ENCODE assay signal across 10 cellular contexts in the genomic region with DNA sequence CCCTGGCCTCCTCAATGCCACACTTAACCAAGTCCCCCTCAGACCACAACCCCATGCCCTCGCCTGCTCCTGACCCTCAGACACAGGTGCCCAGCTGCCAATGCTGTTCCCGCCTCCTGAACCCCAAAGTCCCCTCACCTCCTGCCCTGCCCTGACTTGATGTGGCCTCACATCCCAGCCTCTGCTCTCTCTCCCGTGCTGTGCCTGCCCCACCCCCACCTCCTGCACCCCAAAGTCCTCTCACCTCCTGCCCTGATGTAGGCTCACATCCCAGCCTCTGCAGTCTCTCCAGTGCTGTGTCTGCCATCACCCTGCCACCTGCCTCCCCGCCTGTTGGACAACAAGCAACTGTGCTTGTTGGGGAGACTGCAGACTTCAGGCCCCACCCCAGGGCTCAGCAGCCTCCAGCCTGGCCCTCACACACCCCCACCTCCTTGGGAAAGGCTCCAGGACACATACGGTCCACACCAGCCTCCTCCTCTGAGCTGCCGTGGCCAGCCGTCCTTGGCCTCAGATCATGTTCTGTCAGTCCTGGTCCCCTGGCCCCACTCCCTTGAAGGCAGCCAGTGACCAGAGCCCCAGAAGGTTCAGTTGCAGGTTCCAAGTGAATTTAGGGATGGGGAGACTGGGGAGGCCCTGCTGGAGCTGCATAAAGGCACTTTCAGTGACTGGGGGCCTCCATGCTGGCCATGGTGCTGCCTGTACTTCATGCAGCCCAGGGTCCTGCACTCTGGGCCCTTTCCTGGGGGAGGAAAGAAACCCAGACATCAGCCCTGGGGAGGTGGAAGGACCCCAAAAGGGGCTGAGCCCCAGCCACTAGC. TPM values are rescaled to one million over a fixed set of nuclear protein-coding genes. Genes with fewer than 3 reads are reported as not detected.
DNase-seq lines count a peak whose midpoint lies in the region; ATAC-seq and TF ChIP-seq lines count a peak whose summit lies in the region.
"Had no signal": no experiment of that assay in that cellular context is flagged by ENCODE, and none has a peak within 500 bp of the region (broad histone marks: within the 10 kb centered on the region; RNA-seq: fewer than 3 reads in every experiment).

No MANE protein-coding gene starts in this region.

- no peak overlapping the region for H2BK15ac ChIP-seq in neuronal stem cell (ENCODE audit: low read length)

- peaks cover 2% of the 10 kb centered on the region for H3K79me1 ChIP-seq in neuronal stem cell (ENCODE audit: low read depth, low read length)

- H3K36me3 ChIP-seq in H7 (replicated peaks; ENCODE audit: control insufficient read depth, insufficient read depth, low read length) (no peaks in the 10 kb centered on the region), RWPE2 (ENCODE audit: low read depth) (no peaks in the 10 kb centered on the region), neuronal stem cell (replicated peaks in 1 of 2; ENCODE audit: control insufficient read depth in 2 of 2, insufficient read depth in 2 of 2, low read length in 2 of 2) (no peaks in the 10 kb centered on the region), testis (ENCODE audit: low read depth, missing control alignments) (no peaks in the 10 kb centered on the region)

- H3K27ac ChIP-seq in RWPE2 (ENCODE audit: poor library complexity, severe bottlenecking), result no peak overlapping the region
- no peak overlapping the region for H3K27ac ChIP-seq in neuronal stem cell (replicated peaks; ENCODE audit: low read length)
- H3K27ac ChIP-seq in testis, result no peak overlapping the region
- H3K27ac ChIP-seq: A549 had no signal

- H3K9me3 ChIP-seq in RWPE2 (ENCODE audit: severe bottlenecking) (no peaks in the 10 kb centered on the region), neuronal stem cell (replicated peaks in 1 of 2; ENCODE audit: control insufficient read depth in 2 of 2, insufficient read depth in 1 of 2, low read depth in 1 of 2, low read length in 2 of 2) (peaks cover 0 to 2% of the 10 kb centered on the region in 2 donors), testis (no peaks in the 10 kb centered on the region)
- H3K9me3 ChIP-seq: A549 had no signal

- H3K23ac ChIP-seq in neuronal stem cell (ENCODE audit: low read depth, low read length, poor library complexity), result peak overlapping the region; percentile 58

- ATAC-seq in RWPE2 (ENCODE audit: low read depth), result no peak

- peak; percentile 58 for DNase-seq in H7
- DNase-seq in RWPE2 (ENCODE audit: low spot score), result peak; percentile 84
- no peak for DNase-seq in neuronal stem cell (ENCODE audit: low spot score)
- DNase-seq in globus pallidus (ENCODE audit: low spot score), result no peak
- DNase-seq in iPS-NIHi7 (ENCODE audit: extremely low spot score), result no peak
- DNase-seq in testis, result no peak
- DNase-seq: DMS 273 treated with DMSO at 0.1 percent for 48 hours had no signal

- peak overlapping the region; percentile 49 for H3K18ac ChIP-seq in neuronal stem cell (ENCODE audit: low read length)

- H3K9ac ChIP-seq in neuronal stem cell (ENCODE audit: low read depth, low read length, poor library complexity), result no peak overlapping the region

- peak overlapping the region; percentile 24 for H4K8ac ChIP-seq in neuronal stem cell (ENCODE audit: low read depth, low read length)

- peak overlapping the region; percentile 65 for H2AK5ac ChIP-seq in neuronal stem cell (ENCODE audit: low read depth, low read length)

- no peak for TF ChIP-seq POLR2A in testis (IDR thresholded peaks at IDR 0.05)

- H2BK12ac ChIP-seq in neuronal stem cell (ENCODE audit: low read length), result no peak overlapping the region

- H3K4me2 ChIP-seq in neuronal stem cell (ENCODE audit: insufficient read depth, low read length, poor library complexity, severe bottlenecking), result no peak overlapping the region

- TF ChIP-seq CTCF in RWPE2 (IDR thresholded peaks at IDR 0.05; ENCODE audit: poor library complexity, severe bottlenecking), result no peak
- TF ChIP-seq CTCF in testis (IDR thresholded peaks at IDR 0.05), result no peak

- H2BK5ac ChIP-seq in neuronal stem cell (ENCODE audit: low read length), result peak overlapping the region; percentile 60

- H3K27me3 ChIP-seq in H7 (ENCODE audit: control insufficient read depth, insufficient read depth, low read length), result no peaks in the 10 kb centered on the region
- peaks cover 4% of the 10 kb centered on the region for H3K27me3 ChIP-seq in RWPE2 (ENCODE audit: insufficient read depth, poor library complexity, severe bottlenecking)
- no peaks in the 10 kb centered on the region for H3K27me3 ChIP-seq in neuronal stem cell (ENCODE audit: control insufficient read depth in 3 of 3, insufficient read depth in 3 of 3, low read depth in 1 of 3, low read length in 3 of 3)
- H3K27me3 ChIP-seq in testis, result no peaks in the 10 kb centered on the region

- intact Hi-C loops in testis (cut with DNase I; ENCODE audit: low total_unique reads), result no loop called here

- H2BK120ac ChIP-seq in neuronal stem cell (ENCODE audit: low read depth, low read length), result no peak overlapping the region

- no peak overlapping the region for H3K4me3 ChIP-seq in H7 (ENCODE audit: insufficient read depth, low read depth, low read length)
- no peak overlapping the region for H3K4me3 ChIP-seq in RWPE2 (ENCODE audit: severe bottlenecking)
- H3K4me3 ChIP-seq in neuronal stem cell (ENCODE audit: low read length in 2 of 2), result no peak overlapping the region
- H3K4me3 ChIP-seq in testis, result no peak overlapping the region
- H3K4me3 ChIP-seq: A549 had no signal

- H2AFZ ChIP-seq in neuronal stem cell (ENCODE audit: low read length), result no peak overlapping the region

- H3K4me1 ChIP-seq in RWPE2 (ENCODE audit: insufficient read depth, poor library complexity, severe bottlenecking) (peaks cover 3% of the 10 kb centered on the region), neuronal stem cell (ENCODE audit: control insufficient read depth in 2 of 2, insufficient read depth in 1 of 2, low read depth in 1 of 2, low read length in 2 of 2) (peaks cover 0 to 5% of the 10 kb centered on the region in 2 donors), testis (no peaks in the 10 kb centered on the region)

- WGBS in neuronal stem cell (ENCODE audit: extremely low coverage in 2 of 2, insufficient read length in 2 of 2, insufficient replicate concordance in 1 of 2), 2 donors, result no CpG with 5 or more reads among the region's 7 CpGs
- 72 to 82% methylated on average over 5 to 7 of the region's 7 CpGs for WGBS in testis, 2 donors

- peak overlapping the region; percentile 65 for H4K91ac ChIP-seq in neuronal stem cell (ENCODE audit: low read depth, low read length, poor library complexity)

- H3K4ac ChIP-seq in neuronal stem cell (ENCODE audit: low read length), result no peak overlapping the region

- H3K14ac ChIP-seq in neuronal stem cell (ENCODE audit: low read length), result peak overlapping the region; percentile 59

RNA-seq across cellular contexts. Expression of a gene that starts 28.4 kb away (rescaled TPM):
- 32.6 and 36.0 TPM in 2 replicates for total RNA-seq in H7 (2014; rRNA removed; shearing (Covaris generic))
- polyA plus RNA-seq in neuronal stem cell (2013, experiment 1 of 2), result 33.5 TPM
- polyA plus RNA-seq in neuronal stem cell (2013, experiment 2 of 2), result 33.7 TPM
- total RNA-seq in testis, result 10 to 100 TPM; 55.7 to 56.9 TPM
- polyA plus RNA-seq in testis (ENCODE audit: insufficient read depth, low read depth, low replicate concordance), result 37.2 TPM

RNA-seq across cellular contexts. Expression of a gene that starts 48.2 kb away (rescaled TPM):
- total RNA-seq in H7 (2014; rRNA removed; shearing (Covaris generic)), result 0.26 TPM in 1 of 2 replicates, not detected in the other
- 0.03 TPM for polyA plus RNA-seq in neuronal stem cell (2013, experiment 1 of 2)
- 0.06 TPM for polyA plus RNA-seq in neuronal stem cell (2013, experiment 2 of 2)
- under 1 TPM; 0.24 to 0.25 TPM for total RNA-seq in testis
- 0.33 TPM for polyA plus RNA-seq in testis (ENCODE audit: insufficient read depth, low read depth, low replicate concordance)
- total RNA-seq: CD8-positive, alpha-beta memory T cell had no signal
- polyA plus RNA-seq: BJ; CD8-positive, alpha-beta memory T cell had no signal

Comparison
In these comparisons a context has a peak if more than half of its experiments do, and no peak if none do; other contexts are left out.
1. DNase-seq: peak in H7 (single experiment) and RWPE2 (single experiment); none in neuronal stem cell (single experiment), globus pallidus (single experiment), iPS-NIHi7 (single experiment) and testis (single experiment).